ENCODE assay signal across 1 cellular context in the genomic region with DNA sequence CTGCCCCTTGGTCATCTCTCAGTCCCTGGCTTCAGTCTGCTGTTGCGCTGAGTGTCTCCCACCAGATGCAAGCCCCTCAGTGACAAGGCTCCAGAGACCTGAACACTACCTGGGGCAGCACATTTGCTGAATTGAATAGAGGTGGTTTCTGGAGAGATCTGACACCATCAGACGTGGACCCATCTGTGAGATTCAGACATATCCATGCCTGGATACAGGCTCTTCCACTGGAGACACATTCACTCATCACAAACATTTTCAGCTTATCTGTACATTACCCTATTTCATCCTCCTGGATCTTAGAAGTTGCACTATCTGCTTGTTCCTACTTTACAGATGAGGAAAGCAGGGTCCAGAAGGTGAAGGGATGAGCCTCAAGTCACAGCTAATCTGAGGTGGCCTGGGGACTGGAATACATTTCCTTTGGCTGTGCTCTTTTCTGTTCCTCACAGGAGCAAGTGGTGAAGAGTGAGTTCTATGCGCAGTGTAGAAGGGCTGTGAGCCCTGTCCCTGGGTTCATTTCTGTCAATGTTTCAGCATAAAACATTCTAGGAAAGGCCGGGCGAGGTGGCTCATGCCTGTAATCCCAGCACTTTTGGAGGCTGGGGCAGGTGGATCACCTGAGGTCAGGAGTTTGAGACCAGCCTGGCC.
TF ChIP-seq lines count a peak whose summit lies in the region.

No MANE protein-coding gene starts in this region.

TF ChIP-seq in HepG2, 621 proteins besides CTCF, POLR2A, EP300 and RAD21:
- TF ChIP-seq NFIC (IDR thresholded peaks at IDR 0.05; ENCODE audit: low read length): no peak
- TF ChIP-seq, protein P1, sequence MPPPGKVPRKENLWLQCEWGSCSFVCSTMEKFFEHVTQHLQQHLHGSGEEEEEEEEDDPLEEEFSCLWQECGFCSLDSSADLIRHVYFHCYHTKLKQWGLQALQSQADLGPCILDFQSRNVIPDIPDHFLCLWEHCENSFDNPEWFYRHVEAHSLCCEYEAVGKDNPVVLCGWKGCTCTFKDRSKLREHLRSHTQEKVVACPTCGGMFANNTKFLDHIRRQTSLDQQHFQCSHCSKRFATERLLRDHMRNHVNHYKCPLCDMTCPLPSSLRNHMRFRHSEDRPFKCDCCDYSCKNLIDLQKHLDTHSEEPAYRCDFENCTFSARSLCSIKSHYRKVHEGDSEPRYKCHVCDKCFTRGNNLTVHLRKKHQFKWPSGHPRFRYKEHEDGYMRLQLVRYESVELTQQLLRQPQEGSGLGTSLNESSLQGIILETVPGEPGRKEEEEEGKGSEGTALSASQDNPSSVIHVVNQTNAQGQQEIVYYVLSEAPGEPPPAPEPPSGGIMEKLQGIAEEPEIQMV (CRISPR knock-in tag; IDR thresholded peaks at IDR 0.05; ENCODE audit: low read depth): no peak
- peak; percentile 68 for TF ChIP-seq RBM22 (optimal IDR thresholded peaks at IDR 0.05; ENCODE audit: low read length)
- no peak for TF ChIP-seq SRF (IDR thresholded peaks at IDR 0.05; ENCODE audit: low read depth, low read length)
TF ChIP-seq in HepG2: peak in this region for 1.
